10 cellular contexts compared by ENCODE assay signal in the genomic region with DNA sequence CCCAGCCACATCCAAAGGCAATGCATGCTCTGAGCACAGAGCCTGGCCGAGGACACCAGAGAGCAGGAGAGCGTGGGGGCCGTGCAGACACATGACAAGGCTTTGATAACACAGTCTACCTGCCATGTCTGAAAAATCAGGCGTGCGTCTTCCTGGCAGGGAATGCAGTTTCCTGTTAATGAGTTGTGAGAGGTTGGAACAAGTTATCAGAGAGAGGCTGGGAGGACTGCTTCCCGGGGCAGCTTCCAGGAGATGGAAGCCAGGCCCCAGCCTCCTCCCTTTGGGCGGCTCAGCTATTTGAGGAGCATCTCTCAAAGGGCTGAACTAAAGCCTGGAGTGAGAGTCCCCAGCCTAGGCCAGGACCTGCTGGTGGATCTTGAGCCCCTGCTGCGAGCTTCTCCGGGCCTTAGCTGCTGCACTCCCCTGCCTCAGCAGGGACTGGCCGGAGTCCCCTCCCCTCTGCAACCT.
A peak's percentile ranks its signal among the peaks of the same experiment; 100 is the strongest.
DNase-seq lines count a peak whose midpoint lies in the region; ATAC-seq and TF ChIP-seq lines count a peak whose summit lies in the region.
"Had no signal": no experiment of that assay in that cellular context is flagged by ENCODE, and none has a peak within 500 bp of the region (broad histone marks: within the 10 kb centered on the region; RNA-seq: fewer than 3 reads in every experiment).

No MANE protein-coding gene starts in this region.

- H4K20me1 ChIP-seq in H9 (ENCODE audit: control insufficient read depth, insufficient read depth, insufficient read length), result no peaks in the 10 kb centered on the region

- DNase-seq in H9 (no peak), astrocyte of the hippocampus (ENCODE audit: low read depth, low spot score) (peak; percentile 71), kidney glomerular epithelial cell (lab: John Stamatoyannopoulos, UW) (peak; percentile 36)
- DNase-seq in stimulated activated CD8-positive, alpha-beta memory T cell treated with anti-CD3 and anti-CD28 coated beads, Interleukin-4, amount 100 ng/mL, for 48 hours, result no peak
- DNase-seq: foreskin keratinocyte, NCI-H510A had no signal

- peaks cover 49 to 56% of the 10 kb centered on the region in 2 experiments for H3K4me1 Mint-ChIP-seq in H9

- H3K27me3 ChIP-seq in H9 (ENCODE audit: insufficient read depth, low read length) (no peaks in the 10 kb centered on the region), skeletal muscle tissue (ENCODE audit: control insufficient read depth in 3 of 3, insufficient read depth in 3 of 3, low read length in 3 of 3) (no peaks in the 10 kb centered on the region)
- H3K27me3 ChIP-seq: foreskin keratinocyte had no signal

- no CpG with 5 or more reads among the region's 10 CpGs for WGBS in H9 (ENCODE audit: extremely low coverage, insufficient read length, low lambda C conversion rate)

- H2BK12ac ChIP-seq in H9 (ENCODE audit: insufficient read length, low read depth, low read length), result no peak overlapping the region

- ATAC-seq in GM21529 (IDR thresholded peaks at IDR 0.05; ENCODE audit: unreplicated experiment) (no peak), GM18909 (IDR thresholded peaks at IDR 0.05; ENCODE audit: poor library complexity, unreplicated experiment) (no peak), HG03565 (IDR thresholded peaks at IDR 0.05; ENCODE audit: unreplicated experiment) (no peak)
- ATAC-seq: foreskin keratinocyte had no signal

- peak overlapping the region in 2 of 3 experiments; percentile 39 to 60; a peak in 3 of 7 replicates for H3K27ac Mint-ChIP-seq in H9

- no peak overlapping the region for H4K91ac ChIP-seq in H9 (ENCODE audit: insufficient read length, low read depth, low read length)

- H3K9ac ChIP-seq in H9 (ENCODE audit: extremely low read depth, insufficient read length, low read length) (no peak overlapping the region), skeletal muscle tissue (ENCODE audit: low read depth in 1 of 3, low read length in 3 of 3) (peak overlapping the region in 2 of 3 donors; percentile 45 to 52)

- no peak overlapping the region for H2BK120ac ChIP-seq in H9 (ENCODE audit: low read depth, low read length, poor library complexity, severe bottlenecking)

- no peak overlapping the region for H3K18ac ChIP-seq in H9 (ENCODE audit: insufficient read length, low read depth, low read length)

- H3K27ac ChIP-seq in H9 (ENCODE audit: insufficient read length, low read depth, low read length) (no peak overlapping the region), skeletal muscle tissue (ENCODE audit: low read depth, low read length) (peak overlapping the region; percentile 51)
- H3K27ac ChIP-seq: foreskin keratinocyte had no signal

- peaks cover 2% of the 10 kb centered on the region for H3K27me3 Mint-ChIP-seq in H9 (ENCODE audit: low read depth)

- H2AFZ ChIP-seq in H9 (ENCODE audit: low read length), result no peak overlapping the region

- no peak overlapping the region for H2BK15ac ChIP-seq in H9 (ENCODE audit: low read depth, low read length)

- H3K79me2 ChIP-seq in H9 (ENCODE audit: insufficient read depth, low read length), result no peaks in the 10 kb centered on the region

- no peak overlapping the region for H2AK5ac ChIP-seq in H9 (ENCODE audit: insufficient read length, low read length)

- H2BK20ac ChIP-seq in H9 (ENCODE audit: low read depth, low read length, poor library complexity, severe bottlenecking), result no peak overlapping the region

- peaks cover 3% of the 10 kb centered on the region; the same call in 1 of the 2 replicates for H3K4me1 ChIP-seq in H9 (ENCODE audit: insufficient read depth, low read length)
- H3K4me1 ChIP-seq in skeletal muscle tissue (ENCODE audit: control insufficient read depth in 3 of 3, insufficient read depth in 3 of 3, low read length in 3 of 3), result peaks cover 35 to 41% (median 38%) of the 10 kb centered on the region in 3 donors
- H3K4me1 ChIP-seq: foreskin keratinocyte had no signal

- no peaks in the 10 kb centered on the region for H3K36me3 ChIP-seq in skeletal muscle tissue (ENCODE audit: control insufficient read depth in 3 of 3, insufficient read depth in 3 of 3, low read length in 3 of 3)

- no peak overlapping the region for H3K4me2 ChIP-seq in H9 (ENCODE audit: insufficient read depth, insufficient read length, low read length)

- peak overlapping the region in 1 of 3 donors; percentile 54 for H3K4me3 ChIP-seq in skeletal muscle tissue (ENCODE audit: low read length in 3 of 3)

- H2BK5ac ChIP-seq in H9 (ENCODE audit: insufficient read length, low read length), result no peak overlapping the region

- H4K5ac ChIP-seq in H9 (ENCODE audit: insufficient read length, low read depth, low read length), result no peak overlapping the region

- H3K36me3 Mint-ChIP-seq in H9 (ENCODE audit: insufficient read depth in 1 of 3, low read depth in 3 of 3), result no peaks in the 10 kb centered on the region

- no peak overlapping the region for H3K56ac ChIP-seq in H9 (ENCODE audit: insufficient read length, low read depth, low read length)

- H3K9me3 Mint-ChIP-seq in H9, result no peaks in the 10 kb centered on the region

- H3T11ph ChIP-seq in H9 (ENCODE audit: low read length), result no peak overlapping the region

- H3K9me3 ChIP-seq in H9 (ENCODE audit: control insufficient read depth, low read depth, low read length) (no peaks in the 10 kb centered on the region), skeletal muscle tissue (ENCODE audit: control insufficient read depth in 3 of 3, low read length in 3 of 3) (no peaks in the 10 kb centered on the region)

- no peak overlapping the region for H3K14ac ChIP-seq in H9 (ENCODE audit: insufficient read depth, low read length)

- H3K79me1 ChIP-seq in H9 (ENCODE audit: insufficient read depth, low read depth, low read length, poor library complexity, severe bottlenecking), result no peaks in the 10 kb centered on the region

- H3K23ac ChIP-seq in H9 (ENCODE audit: insufficient read length, low read depth, low read length), result no peak overlapping the region

- H4K8ac ChIP-seq in H9 (replicated peaks; ENCODE audit: insufficient read length, low read depth, low read length), result no peak overlapping the region

- TF ChIP-seq CTCF in H9 (conservative IDR thresholded peaks at IDR 0.05), result no peak

- no peak overlapping the region for H3K4me3 Mint-ChIP-seq in H9

- H3K4ac ChIP-seq in H9 (ENCODE audit: low read depth, low read length), result no peak overlapping the region

- H3K23me2 ChIP-seq in H9 (ENCODE audit: insufficient read length, low read depth, low read length, poor library complexity, severe bottlenecking), result no peaks in the 10 kb centered on the region

Comparison
In these comparisons a context has a peak if more than half of its experiments do, and no peak if none do; other contexts are left out.
1. DNase-seq: peak in astrocyte of the hippocampus (single experiment) and kidney glomerular epithelial cell (single experiment); none in H9 (single experiment) and stimulated activated CD8-positive, alpha-beta memory T cell treated with anti-CD3 and anti-CD28 coated beads, Interleukin-4, amount 100 ng/mL, for 48 hours (single experiment).